1 cellular context compared by ENCODE assay signal in the genomic region with DNA sequence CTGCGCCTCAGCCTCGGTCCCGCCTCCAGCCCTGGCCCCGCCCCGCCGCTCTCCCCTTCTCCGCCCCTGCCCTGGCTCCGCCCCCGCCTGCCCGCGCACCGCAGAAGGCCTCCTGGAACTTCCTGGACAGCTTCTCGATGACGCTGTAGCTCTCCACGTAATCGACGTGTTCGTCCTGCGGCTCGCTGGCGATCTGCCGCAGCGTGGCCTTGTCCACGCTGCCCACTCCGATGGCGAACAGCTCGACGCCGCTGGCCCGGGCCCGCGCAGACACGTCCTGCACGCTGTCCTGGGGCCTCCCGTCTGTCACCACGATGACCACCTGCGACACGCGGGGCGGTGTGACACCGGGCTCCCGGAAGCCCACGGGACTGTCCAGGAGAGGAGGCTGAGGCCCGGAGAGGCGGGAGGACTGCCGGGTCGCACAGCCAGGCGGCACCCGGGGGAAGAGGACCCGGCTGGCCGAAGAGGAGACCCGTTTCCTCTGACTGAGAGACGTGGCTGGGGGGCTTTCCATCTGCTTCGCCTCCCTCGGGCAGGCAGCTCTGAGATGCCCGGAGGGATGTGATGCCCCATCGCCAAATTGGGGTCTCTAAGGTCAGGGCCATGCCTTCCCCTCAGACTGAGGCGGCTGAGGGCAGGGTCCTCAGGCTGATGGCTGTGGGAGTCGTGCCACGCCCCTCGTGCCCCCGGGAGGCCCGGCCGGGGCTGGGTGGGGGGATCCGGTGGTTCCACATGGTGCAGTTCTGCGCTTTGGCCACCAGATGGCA.
TF ChIP-seq lines count a peak whose summit lies in the region.

No MANE protein-coding gene starts in this region.

TF ChIP-seq in K562, 482 proteins besides CTCF, POLR2A, EP300 and RAD21 (continued from another document and continues in another):
- TF ChIP-seq, protein P1, sequence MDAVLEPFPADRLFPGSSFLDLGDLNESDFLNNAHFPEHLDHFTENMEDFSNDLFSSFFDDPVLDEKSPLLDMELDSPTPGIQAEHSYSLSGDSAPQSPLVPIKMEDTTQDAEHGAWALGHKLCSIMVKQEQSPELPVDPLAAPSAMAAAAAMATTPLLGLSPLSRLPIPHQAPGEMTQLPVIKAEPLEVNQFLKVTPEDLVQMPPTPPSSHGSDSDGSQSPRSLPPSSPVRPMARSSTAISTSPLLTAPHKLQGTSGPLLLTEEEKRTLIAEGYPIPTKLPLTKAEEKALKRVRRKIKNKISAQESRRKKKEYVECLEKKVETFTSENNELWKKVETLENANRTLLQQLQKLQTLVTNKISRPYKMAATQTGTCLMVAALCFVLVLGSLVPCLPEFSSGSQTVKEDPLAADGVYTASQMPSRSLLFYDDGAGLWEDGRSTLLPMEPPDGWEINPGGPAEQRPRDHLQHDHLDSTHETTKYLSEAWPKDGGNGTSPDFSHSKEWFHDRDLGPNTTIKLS (IDR thresholded peaks at IDR 0.05; ENCODE audit: borderline replicate concordance, low read depth), result peak; percentile 96
- TF ChIP-seq, protein P2, sequence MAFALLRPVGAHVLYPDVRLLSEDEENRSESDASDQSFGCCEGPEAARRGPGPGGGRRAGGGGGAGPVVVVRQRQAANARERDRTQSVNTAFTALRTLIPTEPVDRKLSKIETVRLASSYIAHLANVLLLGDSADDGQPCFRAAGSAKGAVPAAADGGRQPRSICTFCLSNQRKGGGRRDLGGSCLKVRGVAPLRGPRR (CRISPR knock-in tag; IDR thresholded peaks at IDR 0.05), result no peak; the same call in 1 of the 2 replicates
- no peak for TF ChIP-seq MCM7 (IDR thresholded peaks at IDR 0.05)
- TF ChIP-seq ZNF174 (CRISPR knock-in tag; IDR thresholded peaks at IDR 0.05), result no peak
- TF ChIP-seq, protein P3, sequence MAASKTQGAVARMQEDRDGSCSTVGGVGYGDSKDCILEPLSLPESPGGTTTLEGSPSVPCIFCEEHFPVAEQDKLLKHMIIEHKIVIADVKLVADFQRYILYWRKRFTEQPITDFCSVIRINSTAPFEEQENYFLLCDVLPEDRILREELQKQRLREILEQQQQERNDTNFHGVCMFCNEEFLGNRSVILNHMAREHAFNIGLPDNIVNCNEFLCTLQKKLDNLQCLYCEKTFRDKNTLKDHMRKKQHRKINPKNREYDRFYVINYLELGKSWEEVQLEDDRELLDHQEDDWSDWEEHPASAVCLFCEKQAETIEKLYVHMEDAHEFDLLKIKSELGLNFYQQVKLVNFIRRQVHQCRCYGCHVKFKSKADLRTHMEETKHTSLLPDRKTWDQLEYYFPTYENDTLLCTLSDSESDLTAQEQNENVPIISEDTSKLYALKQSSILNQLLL (CRISPR knock-in tag; IDR thresholded peaks at IDR 0.05; ENCODE audit: borderline replicate concordance), result no peak
- TF ChIP-seq HNRNPK (IDR thresholded peaks at IDR 0.05; ENCODE audit: low read depth, low read length, poor library complexity, severe bottlenecking), result no peak
- TF ChIP-seq RUNX1 (IDR thresholded peaks at IDR 0.05; ENCODE audit: low read depth), result no peak
- peak; percentile 68; the same call in 1 of the 2 replicates for TF ChIP-seq MEF2D (tag; conservative IDR thresholded peaks at IDR 0.05; ENCODE audit: low read depth)
- TF ChIP-seq TSHZ1 (CRISPR knock-in tag; IDR thresholded peaks at IDR 0.05), result no peak; the same call in 1 of the 2 replicates
- peak; percentile 65 for TF ChIP-seq KLF1 (tag; IDR thresholded peaks at IDR 0.05)
- peak; percentile 94 for TF ChIP-seq SUPT5H (IDR thresholded peaks at IDR 0.05)
- peak in 1 of 2 experiments; percentile 86; a peak in 2 of 4 replicates for TF ChIP-seq MLX (CRISPR knock-in tag; conservative IDR thresholded peaks at IDR 0.05)
- no peak for TF ChIP-seq ETS2 (tag; IDR thresholded peaks at IDR 0.05; ENCODE audit: borderline replicate concordance, poor library complexity, severe bottlenecking)
- TF ChIP-seq SMAD1 (IDR thresholded peaks at IDR 0.05; ENCODE audit: low read depth, low read length, partially characterized antibody), result peak; percentile 80
- no peak for TF ChIP-seq DDX20 (tag; IDR thresholded peaks at IDR 0.05; ENCODE audit: low read depth)
- no peak for TF ChIP-seq EZH2 (IDR thresholded peaks at IDR 0.05; ENCODE audit: borderline replicate concordance, low read depth, low read length)
- TF ChIP-seq ETV1 (tag; conservative IDR thresholded peaks at IDR 0.05; ENCODE audit: low read depth), result peak; percentile 59; the same call in 1 of the 2 replicates
- TF ChIP-seq, protein P4, sequence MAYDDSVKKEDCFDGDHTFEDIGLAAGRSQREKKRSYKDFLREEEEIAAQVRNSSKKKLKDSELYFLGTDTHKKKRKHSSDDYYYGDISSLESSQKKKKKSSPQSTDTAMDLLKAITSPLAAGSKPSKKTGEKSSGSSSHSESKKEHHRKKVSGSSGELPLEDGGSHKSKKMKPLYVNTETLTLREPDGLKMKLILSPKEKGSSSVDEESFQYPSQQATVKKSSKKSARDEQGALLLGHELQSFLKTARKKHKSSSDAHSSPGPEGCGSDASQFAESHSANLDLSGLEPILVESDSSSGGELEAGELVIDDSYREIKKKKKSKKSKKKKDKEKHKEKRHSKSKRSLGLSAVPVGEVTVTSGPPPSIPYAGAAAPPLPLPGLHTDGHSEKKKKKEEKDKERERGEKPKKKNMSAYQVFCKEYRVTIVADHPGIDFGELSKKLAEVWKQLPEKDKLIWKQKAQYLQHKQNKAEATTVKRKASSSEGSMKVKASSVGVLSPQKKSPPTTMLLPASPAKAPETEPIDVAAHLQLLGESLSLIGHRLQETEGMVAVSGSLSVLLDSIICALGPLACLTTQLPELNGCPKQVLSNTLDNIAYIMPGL (CRISPR knock-in tag; IDR thresholded peaks at IDR 0.05), result peak; percentile 74; the same call in 1 of the 2 replicates
- no peak for TF ChIP-seq CREBBP (IDR thresholded peaks at IDR 0.05; ENCODE audit: low read depth, low read length)
- TF ChIP-seq NR4A1 (CRISPR knock-in tag; IDR thresholded peaks at IDR 0.05), result peak; percentile 96; the same call in 1 of the 2 replicates
- peak; percentile 94 for TF ChIP-seq NR4A1 (tag; IDR thresholded peaks at IDR 0.05)
- TF ChIP-seq ZNF512 (tag; IDR thresholded peaks at IDR 0.05), result no peak
- peak; percentile 83 for TF ChIP-seq RBM22 (IDR thresholded peaks at IDR 0.05; ENCODE audit: low read depth, low read length, poor library complexity, severe bottlenecking)
- TF ChIP-seq ZNF696 (CRISPR knock-in tag; conservative IDR thresholded peaks at IDR 0.05), result no peak
- TF ChIP-seq, protein P5, sequence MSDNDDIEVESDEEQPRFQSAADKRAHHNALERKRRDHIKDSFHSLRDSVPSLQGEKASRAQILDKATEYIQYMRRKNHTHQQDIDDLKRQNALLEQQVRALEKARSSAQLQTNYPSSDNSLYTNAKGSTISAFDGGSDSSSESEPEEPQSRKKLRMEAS (CRISPR knock-in tag; IDR thresholded peaks at IDR 0.05), result peak; percentile 97
- peak; percentile 76; the same call in 1 of the 2 replicates for TF ChIP-seq STAT6 (CRISPR knock-in tag; IDR thresholded peaks at IDR 0.05)
- no peak for TF ChIP-seq PTTG1 (tag; IDR thresholded peaks at IDR 0.05; ENCODE audit: low read depth)
- peak; percentile 10; the same call in 1 of the 2 replicates for TF ChIP-seq CHD2 (IDR thresholded peaks at IDR 0.05; ENCODE audit: low read depth, low read length)
- TF ChIP-seq HSF4 (CRISPR knock-in tag; IDR thresholded peaks at IDR 0.05; ENCODE audit: borderline replicate concordance), result no peak; the same call in 1 of the 2 replicates
- TF ChIP-seq RCOR1 (IDR thresholded peaks at IDR 0.05; ENCODE audit: borderline replicate concordance in 1 of 2, low read depth in 2 of 2, low read length in 2 of 2), result peak; percentile 13 to 64; a peak in 2 of 4 replicates
- TF ChIP-seq TSC22D4 (tag; IDR thresholded peaks at IDR 0.05), result no peak
- peak; percentile 88 for TF ChIP-seq ATF7 (IDR thresholded peaks at IDR 0.05)
- TF ChIP-seq SLC30A9 (CRISPR knock-in tag; IDR thresholded peaks at IDR 0.05), result no peak
- TF ChIP-seq CREM (IDR thresholded peaks at IDR 0.05; ENCODE audit: low read depth), result peak; percentile 97
- TF ChIP-seq ETV6 (IDR thresholded peaks at IDR 0.05; ENCODE audit: borderline replicate concordance in 1 of 2, low read depth in 2 of 2, low read length in 1 of 2), result no peak
- peak; percentile 86; the same call in 1 of the 2 replicates for TF ChIP-seq ETV6 (CRISPR knock-in tag; IDR thresholded peaks at IDR 0.05; ENCODE audit: borderline replicate concordance)
- peak; percentile 68 for TF ChIP-seq JUND (IDR thresholded peaks at IDR 0.05; ENCODE audit: borderline replicate concordance, low read depth, low read length)
- TF ChIP-seq JUND (tag; IDR thresholded peaks at IDR 0.05; ENCODE audit: borderline replicate concordance, low read depth, low read length), result no peak; the same call in 2 of the 3 replicates
- TF ChIP-seq HEY1 (CRISPR knock-in tag; IDR thresholded peaks at IDR 0.05; ENCODE audit: borderline replicate concordance), result no peak
- TF ChIP-seq HES1 (IDR thresholded peaks at IDR 0.05; ENCODE audit: low read depth), result no peak
